ENCODE assay signal across 1 cellular context in the genomic region with DNA sequence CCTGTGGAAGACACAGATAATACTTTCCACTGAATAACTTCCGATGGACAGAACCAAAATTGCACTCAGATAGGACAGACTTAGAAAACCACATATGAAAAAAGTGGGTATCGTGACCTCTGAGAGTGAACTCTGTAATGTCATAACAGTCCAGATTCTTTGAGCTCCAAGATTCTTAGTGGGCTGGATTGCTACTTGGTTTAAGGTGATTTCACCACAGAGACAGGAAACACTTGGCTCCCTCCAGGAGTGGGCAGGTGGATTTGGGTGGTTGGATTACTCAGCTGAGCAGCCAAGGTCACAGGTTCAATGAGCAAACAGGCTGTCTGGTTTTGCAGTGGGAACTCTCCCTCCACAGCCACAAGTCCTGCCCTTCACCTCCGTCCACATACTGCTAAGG.
TF ChIP-seq lines count a peak whose summit lies in the region.

No MANE protein-coding gene starts in this region.

TF ChIP-seq in HepG2, 621 proteins besides CTCF, POLR2A, EP300 and RAD21 (continued from another document and continues in another):
- TF ChIP-seq, protein P1, sequence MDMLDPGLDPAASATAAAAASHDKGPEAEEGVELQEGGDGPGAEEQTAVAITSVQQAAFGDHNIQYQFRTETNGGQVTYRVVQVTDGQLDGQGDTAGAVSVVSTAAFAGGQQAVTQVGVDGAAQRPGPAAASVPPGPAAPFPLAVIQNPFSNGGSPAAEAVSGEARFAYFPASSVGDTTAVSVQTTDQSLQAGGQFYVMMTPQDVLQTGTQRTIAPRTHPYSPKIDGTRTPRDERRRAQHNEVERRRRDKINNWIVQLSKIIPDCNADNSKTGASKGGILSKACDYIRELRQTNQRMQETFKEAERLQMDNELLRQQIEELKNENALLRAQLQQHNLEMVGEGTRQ (IDR thresholded peaks at IDR 0.05; ENCODE audit: low read depth, low read length) = no peak
- TF ChIP-seq, protein P1 (CRISPR knock-in tag; IDR thresholded peaks at IDR 0.05; ENCODE audit: borderline replicate concordance) = no peak
- TF ChIP-seq GATAD2A (CRISPR knock-in tag; IDR thresholded peaks at IDR 0.05) (peak; percentile 59; the same call in 1 of the 2 replicates), ZNF337 (CRISPR knock-in tag; IDR thresholded peaks at IDR 0.05; ENCODE audit: borderline replicate concordance, low read depth) (no peak), KAT2B (IDR thresholded peaks at IDR 0.05; ENCODE audit: borderline replicate concordance, low read depth, low read length) (no peak), IRX3 (CRISPR knock-in tag; IDR thresholded peaks at IDR 0.05; ENCODE audit: borderline replicate concordance, low read depth) (no peak), MIER3 (CRISPR knock-in tag; IDR thresholded peaks at IDR 0.05; ENCODE audit: borderline replicate concordance) (no peak), ARNTL (CRISPR knock-in tag; IDR thresholded peaks at IDR 0.05) (no peak), KDM5A (IDR thresholded peaks at IDR 0.05; ENCODE audit: borderline replicate concordance, low read length) (no peak), ZNF446 (CRISPR knock-in tag; IDR thresholded peaks at IDR 0.05) (no peak), PITX1 (CRISPR knock-in tag; IDR thresholded peaks at IDR 0.05) (peak; percentile 64; the same call in 1 of the 2 replicates), ZNF543 (CRISPR knock-in tag; IDR thresholded peaks at IDR 0.05) (no peak), RXRB (CRISPR knock-in tag; IDR thresholded peaks at IDR 0.05; ENCODE audit: borderline replicate concordance) (0 out of 2 replicates have a peak, but pooled peaks have one; percentile 23), ZNF674 (CRISPR knock-in tag; IDR thresholded peaks at IDR 0.05; ENCODE audit: low read depth) (no peak), ZNF30 (CRISPR knock-in tag; IDR thresholded peaks at IDR 0.05) (no peak), ATAD3A (CRISPR knock-in tag; IDR thresholded peaks at IDR 0.05) (no peak), TRIM24 (CRISPR knock-in tag; IDR thresholded peaks at IDR 0.05) (no peak), ZC3H4 (CRISPR knock-in tag; IDR thresholded peaks at IDR 0.05; ENCODE audit: borderline replicate concordance) (no peak), ASH2L (IDR thresholded peaks at IDR 0.05; ENCODE audit: insufficient read length, low read depth, low read length) (no peak), ZNF777 (CRISPR knock-in tag; IDR thresholded peaks at IDR 0.05) (no peak), CENPX (CRISPR knock-in tag; IDR thresholded peaks at IDR 0.05) (no peak), ZNF567 (CRISPR knock-in tag; IDR thresholded peaks at IDR 0.05; ENCODE audit: borderline replicate concordance) (no peak)
- TF ChIP-seq, protein P2, sequence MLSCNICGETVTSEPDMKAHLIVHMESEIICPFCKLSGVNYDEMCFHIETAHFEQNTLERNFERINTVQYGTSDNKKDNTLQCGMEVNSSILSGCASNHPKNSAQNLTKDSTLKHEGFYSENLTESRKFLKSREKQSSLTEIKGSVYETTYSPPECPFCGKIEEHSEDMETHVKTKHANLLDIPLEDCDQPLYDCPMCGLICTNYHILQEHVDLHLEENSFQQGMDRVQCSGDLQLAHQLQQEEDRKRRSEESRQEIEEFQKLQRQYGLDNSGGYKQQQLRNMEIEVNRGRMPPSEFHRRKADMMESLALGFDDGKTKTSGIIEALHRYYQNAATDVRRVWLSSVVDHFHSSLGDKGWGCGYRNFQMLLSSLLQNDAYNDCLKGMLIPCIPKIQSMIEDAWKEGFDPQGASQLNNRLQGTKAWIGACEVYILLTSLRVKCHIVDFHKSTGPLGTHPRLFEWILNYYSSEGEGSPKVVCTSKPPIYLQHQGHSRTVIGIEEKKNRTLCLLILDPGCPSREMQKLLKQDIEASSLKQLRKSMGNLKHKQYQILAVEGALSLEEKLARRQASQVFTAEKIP (CRISPR knock-in tag; IDR thresholded peaks at IDR 0.05; ENCODE audit: borderline replicate concordance) = no peak
- TF ChIP-seq, protein P3, sequence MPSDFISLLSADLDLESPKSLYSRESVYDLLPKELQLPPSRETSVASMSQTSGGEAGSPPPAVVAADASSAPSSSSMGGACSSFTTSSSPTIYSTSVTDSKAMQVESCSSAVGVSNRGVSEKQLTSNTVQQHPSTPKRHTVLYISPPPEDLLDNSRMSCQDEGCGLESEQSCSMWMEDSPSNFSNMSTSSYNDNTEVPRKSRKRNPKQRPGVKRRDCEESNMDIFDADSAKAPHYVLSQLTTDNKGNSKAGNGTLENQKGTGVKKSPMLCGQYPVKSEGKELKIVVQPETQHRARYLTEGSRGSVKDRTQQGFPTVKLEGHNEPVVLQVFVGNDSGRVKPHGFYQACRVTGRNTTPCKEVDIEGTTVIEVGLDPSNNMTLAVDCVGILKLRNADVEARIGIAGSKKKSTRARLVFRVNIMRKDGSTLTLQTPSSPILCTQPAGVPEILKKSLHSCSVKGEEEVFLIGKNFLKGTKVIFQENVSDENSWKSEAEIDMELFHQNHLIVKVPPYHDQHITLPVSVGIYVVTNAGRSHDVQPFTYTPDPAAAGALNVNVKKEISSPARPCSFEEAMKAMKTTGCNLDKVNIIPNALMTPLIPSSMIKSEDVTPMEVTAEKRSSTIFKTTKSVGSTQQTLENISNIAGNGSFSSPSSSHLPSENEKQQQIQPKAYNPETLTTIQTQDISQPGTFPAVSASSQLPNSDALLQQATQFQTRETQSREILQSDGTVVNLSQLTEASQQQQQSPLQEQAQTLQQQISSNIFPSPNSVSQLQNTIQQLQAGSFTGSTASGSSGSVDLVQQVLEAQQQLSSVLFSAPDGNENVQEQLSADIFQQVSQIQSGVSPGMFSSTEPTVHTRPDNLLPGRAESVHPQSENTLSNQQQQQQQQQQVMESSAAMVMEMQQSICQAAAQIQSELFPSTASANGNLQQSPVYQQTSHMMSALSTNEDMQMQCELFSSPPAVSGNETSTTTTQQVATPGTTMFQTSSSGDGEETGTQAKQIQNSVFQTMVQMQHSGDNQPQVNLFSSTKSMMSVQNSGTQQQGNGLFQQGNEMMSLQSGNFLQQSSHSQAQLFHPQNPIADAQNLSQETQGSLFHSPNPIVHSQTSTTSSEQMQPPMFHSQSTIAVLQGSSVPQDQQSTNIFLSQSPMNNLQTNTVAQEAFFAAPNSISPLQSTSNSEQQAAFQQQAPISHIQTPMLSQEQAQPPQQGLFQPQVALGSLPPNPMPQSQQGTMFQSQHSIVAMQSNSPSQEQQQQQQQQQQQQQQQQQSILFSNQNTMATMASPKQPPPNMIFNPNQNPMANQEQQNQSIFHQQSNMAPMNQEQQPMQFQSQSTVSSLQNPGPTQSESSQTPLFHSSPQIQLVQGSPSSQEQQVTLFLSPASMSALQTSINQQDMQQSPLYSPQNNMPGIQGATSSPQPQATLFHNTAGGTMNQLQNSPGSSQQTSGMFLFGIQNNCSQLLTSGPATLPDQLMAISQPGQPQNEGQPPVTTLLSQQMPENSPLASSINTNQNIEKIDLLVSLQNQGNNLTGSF (CRISPR knock-in tag; IDR thresholded peaks at IDR 0.05) = no peak
- TF ChIP-seq, protein P4, sequence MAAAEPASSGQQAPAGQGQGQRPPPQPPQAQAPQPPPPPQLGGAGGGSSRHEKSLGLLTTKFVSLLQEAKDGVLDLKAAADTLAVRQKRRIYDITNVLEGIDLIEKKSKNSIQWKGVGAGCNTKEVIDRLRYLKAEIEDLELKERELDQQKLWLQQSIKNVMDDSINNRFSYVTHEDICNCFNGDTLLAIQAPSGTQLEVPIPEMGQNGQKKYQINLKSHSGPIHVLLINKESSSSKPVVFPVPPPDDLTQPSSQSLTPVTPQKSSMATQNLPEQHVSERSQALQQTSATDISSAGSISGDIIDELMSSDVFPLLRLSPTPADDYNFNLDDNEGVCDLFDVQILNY (CRISPR knock-in tag; conservative IDR thresholded peaks at IDR 0.05) = no peak
- TF ChIP-seq, protein P5, sequence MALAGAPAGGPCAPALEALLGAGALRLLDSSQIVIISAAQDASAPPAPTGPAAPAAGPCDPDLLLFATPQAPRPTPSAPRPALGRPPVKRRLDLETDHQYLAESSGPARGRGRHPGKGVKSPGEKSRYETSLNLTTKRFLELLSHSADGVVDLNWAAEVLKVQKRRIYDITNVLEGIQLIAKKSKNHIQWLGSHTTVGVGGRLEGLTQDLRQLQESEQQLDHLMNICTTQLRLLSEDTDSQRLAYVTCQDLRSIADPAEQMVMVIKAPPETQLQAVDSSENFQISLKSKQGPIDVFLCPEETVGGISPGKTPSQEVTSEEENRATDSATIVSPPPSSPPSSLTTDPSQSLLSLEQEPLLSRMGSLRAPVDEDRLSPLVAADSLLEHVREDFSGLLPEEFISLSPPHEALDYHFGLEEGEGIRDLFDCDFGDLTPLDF (CRISPR knock-in tag; IDR thresholded peaks at IDR 0.05) = no peak
- TF ChIP-seq, protein P6, sequence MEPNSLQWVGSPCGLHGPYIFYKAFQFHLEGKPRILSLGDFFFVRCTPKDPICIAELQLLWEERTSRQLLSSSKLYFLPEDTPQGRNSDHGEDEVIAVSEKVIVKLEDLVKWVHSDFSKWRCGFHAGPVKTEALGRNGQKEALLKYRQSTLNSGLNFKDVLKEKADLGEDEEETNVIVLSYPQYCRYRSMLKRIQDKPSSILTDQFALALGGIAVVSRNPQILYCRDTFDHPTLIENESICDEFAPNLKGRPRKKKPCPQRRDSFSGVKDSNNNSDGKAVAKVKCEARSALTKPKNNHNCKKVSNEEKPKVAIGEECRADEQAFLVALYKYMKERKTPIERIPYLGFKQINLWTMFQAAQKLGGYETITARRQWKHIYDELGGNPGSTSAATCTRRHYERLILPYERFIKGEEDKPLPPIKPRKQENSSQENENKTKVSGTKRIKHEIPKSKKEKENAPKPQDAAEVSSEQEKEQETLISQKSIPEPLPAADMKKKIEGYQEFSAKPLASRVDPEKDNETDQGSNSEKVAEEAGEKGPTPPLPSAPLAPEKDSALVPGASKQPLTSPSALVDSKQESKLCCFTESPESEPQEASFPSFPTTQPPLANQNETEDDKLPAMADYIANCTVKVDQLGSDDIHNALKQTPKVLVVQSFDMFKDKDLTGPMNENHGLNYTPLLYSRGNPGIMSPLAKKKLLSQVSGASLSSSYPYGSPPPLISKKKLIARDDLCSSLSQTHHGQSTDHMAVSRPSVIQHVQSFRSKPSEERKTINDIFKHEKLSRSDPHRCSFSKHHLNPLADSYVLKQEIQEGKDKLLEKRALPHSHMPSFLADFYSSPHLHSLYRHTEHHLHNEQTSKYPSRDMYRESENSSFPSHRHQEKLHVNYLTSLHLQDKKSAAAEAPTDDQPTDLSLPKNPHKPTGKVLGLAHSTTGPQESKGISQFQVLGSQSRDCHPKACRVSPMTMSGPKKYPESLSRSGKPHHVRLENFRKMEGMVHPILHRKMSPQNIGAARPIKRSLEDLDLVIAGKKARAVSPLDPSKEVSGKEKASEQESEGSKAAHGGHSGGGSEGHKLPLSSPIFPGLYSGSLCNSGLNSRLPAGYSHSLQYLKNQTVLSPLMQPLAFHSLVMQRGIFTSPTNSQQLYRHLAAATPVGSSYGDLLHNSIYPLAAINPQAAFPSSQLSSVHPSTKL (CRISPR knock-in tag; IDR thresholded peaks at IDR 0.05) = peak; percentile 66; the same call in 1 of the 2 replicates
- TF ChIP-seq, protein P7, sequence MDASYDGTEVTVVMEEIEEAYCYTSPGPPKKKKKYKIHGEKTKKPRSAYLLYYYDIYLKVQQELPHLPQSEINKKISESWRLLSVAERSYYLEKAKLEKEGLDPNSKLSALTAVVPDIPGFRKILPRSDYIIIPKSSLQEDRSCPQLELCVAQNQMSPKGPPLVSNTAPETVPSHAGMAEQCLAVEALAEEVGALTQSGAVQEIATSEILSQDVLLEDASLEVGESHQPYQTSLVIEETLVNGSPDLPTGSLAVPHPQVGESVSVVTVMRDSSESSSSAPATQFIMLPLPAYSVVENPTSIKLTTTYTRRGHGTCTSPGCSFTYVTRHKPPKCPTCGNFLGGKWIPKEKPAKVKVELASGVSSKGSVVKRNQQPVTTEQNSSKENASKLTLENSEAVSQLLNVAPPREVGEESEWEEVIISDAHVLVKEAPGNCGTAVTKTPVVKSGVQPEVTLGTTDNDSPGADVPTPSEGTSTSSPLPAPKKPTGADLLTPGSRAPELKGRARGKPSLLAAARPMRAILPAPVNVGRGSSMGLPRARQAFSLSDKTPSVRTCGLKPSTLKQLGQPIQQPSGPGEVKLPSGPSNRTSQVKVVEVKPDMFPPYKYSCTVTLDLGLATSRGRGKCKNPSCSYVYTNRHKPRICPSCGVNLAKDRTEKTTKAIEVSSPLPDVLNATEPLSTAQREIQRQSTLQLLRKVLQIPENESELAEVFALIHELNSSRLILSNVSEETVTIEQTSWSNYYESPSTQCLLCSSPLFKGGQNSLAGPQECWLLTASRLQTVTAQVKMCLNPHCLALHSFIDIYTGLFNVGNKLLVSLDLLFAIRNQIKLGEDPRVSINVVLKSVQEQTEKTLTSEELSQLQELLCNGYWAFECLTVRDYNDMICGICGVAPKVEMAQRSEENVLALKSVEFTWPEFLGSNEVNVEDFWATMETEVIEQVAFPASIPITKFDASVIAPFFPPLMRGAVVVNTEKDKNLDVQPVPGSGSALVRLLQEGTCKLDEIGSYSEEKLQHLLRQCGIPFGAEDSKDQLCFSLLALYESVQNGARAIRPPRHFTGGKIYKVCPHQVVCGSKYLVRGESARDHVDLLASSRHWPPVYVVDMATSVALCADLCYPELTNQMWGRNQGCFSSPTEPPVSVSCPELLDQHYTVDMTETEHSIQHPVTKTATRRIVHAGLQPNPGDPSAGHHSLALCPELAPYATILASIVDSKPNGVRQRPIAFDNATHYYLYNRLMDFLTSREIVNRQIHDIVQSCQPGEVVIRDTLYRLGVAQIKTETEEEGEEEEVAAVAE (CRISPR knock-in tag; IDR thresholded peaks at IDR 0.05; ENCODE audit: borderline replicate concordance) = no peak
- TF ChIP-seq, protein P8, sequence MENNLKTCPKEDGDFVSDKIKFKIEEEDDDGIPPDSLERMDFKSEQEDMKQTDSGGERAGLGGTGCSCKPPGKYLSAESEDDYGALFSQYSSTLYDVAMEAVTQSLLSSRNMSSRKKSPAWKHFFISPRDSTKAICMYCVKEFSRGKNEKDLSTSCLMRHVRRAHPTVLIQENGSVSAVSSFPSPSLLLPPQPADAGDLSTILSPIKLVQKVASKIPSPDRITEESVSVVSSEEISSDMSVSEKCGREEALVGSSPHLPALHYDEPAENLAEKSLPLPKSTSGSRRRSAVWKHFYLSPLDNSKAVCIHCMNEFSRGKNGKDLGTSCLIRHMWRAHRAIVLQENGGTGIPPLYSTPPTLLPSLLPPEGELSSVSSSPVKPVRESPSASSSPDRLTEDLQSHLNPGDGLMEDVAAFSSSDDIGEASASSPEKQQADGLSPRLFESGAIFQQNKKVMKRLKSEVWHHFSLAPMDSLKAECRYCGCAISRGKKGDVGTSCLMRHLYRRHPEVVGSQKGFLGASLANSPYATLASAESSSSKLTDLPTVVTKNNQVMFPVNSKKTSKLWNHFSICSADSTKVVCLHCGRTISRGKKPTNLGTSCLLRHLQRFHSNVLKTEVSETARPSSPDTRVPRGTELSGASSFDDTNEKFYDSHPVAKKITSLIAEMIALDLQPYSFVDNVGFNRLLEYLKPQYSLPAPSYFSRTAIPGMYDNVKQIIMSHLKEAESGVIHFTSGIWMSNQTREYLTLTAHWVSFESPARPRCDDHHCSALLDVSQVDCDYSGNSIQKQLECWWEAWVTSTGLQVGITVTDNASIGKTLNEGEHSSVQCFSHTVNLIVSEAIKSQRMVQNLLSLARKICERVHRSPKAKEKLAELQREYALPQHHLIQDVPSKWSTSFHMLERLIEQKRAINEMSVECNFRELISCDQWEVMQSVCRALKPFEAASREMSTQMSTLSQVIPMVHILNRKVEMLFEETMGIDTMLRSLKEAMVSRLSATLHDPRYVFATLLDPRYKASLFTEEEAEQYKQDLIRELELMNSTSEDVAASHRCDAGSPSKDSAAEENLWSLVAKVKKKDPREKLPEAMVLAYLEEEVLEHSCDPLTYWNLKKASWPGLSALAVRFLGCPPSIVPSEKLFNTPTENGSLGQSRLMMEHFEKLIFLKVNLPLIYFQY (CRISPR knock-in tag; IDR thresholded peaks at IDR 0.05; ENCODE audit: borderline replicate concordance) = no peak
